In genomic region chr3:42699511-42699971, GRCh38 we compare ENCODE assay signal across 27 cellular contexts. TPM values are rescaled to one million over a fixed set of nuclear protein-coding genes. Genes with fewer than 3 reads are reported as not detected.
DNase-seq lines count a peak whose midpoint lies in the region; ATAC-seq and TF ChIP-seq lines count a peak whose summit lies in the region.
"Had no signal": no experiment of that assay in that cellular context is flagged by ENCODE, and none has a peak within 500 bp of the region (broad histone marks: within the 10 kb centered on the region; RNA-seq: fewer than 3 reads in every experiment).

No MANE protein-coding gene starts in this region.

- POLR2A ChIA-PET in SK-N-SH (lab: Yijun Ruan, JAX), result no interaction called here

- no peak overlapping the region for H3K27ac ChIP-seq in SK-N-SH (ENCODE audit: low read depth in 2 of 2, low read length in 1 of 2)
- peak overlapping the region; percentile 26 for H3K27ac ChIP-seq in right cardiac atrium (ENCODE audit: low read length)
- peak overlapping the region; percentile 100 for H3K27ac ChIP-seq in skeletal muscle tissue (ENCODE audit: low read depth, low read length)
- H3K27ac ChIP-seq in WERI-Rb-1, result no peak overlapping the region
- H3K27ac ChIP-seq: 22Rv1 had no signal

- no peak for TF ChIP-seq POLR2A in NB4 (IDR thresholded peaks at IDR 0.05; ENCODE audit: extremely low read depth, insufficient read length)

- H3K4me2 ChIP-seq in SK-N-SH, result no peak overlapping the region

- H3K9me2 ChIP-seq in SK-N-SH, result no peaks in the 10 kb centered on the region

- no peaks in the 10 kb centered on the region for H3K27me3 ChIP-seq in SK-N-SH (ENCODE audit: insufficient read depth)
- H3K27me3 ChIP-seq in right cardiac atrium (ENCODE audit: control insufficient read depth, insufficient read depth), result no peaks in the 10 kb centered on the region
- no peaks in the 10 kb centered on the region for H3K27me3 ChIP-seq in skeletal muscle tissue (ENCODE audit: control insufficient read depth in 3 of 3, insufficient read depth in 3 of 3, low read length in 3 of 3)
- H3K27me3 ChIP-seq in WERI-Rb-1 (ENCODE audit: insufficient read depth, low read depth, severe bottlenecking), result no peaks in the 10 kb centered on the region

- DNase-seq in SK-N-SH (peak; percentile 27), NB4 (ENCODE audit: low read depth) (peak; percentile 46), right cardiac atrium (peak in 1 of 3 donors; percentile 31), T-helper 2 cell (no peak), WERI-Rb-1 (no peak)
- DNase-seq: AML-193; CD8-positive, alpha-beta memory T cell; dermis blood vessel endothelial cell; IMR-90; mesenchymal stem cell; NCI-H1092; NCI-H187 treated with DMSO at 0.1 percent for 48 hours; NCI-H226; NCI-H82; OCI-M1; SHP77 treated with DMSO at 0.1 percent for 48 hours; stimulated activated CD4-positive, alpha-beta T cell treated with anti-CD3 and anti-CD28 coated beads, Interleukin-2, amount 100 ng/mL, for 48 hours had no signal

- no peaks in the 10 kb centered on the region for H3K9me3 ChIP-seq in SK-N-SH
- H3K9me3 ChIP-seq in right cardiac atrium (ENCODE audit: control insufficient read depth, low read length), result no peaks in the 10 kb centered on the region
- no peaks in the 10 kb centered on the region for H3K9me3 ChIP-seq in skeletal muscle tissue (ENCODE audit: control insufficient read depth in 3 of 3, low read length in 3 of 3)
- H3K9me3 ChIP-seq in WERI-Rb-1 (ENCODE audit: severe bottlenecking), result no peaks in the 10 kb centered on the region

- intact Hi-C loops in right cardiac atrium (cut with DNase I), result no loop called here

- TF ChIP-seq CTCF in SK-N-SH (IDR thresholded peaks at IDR 0.05) (no peak), NB4 (IDR thresholded peaks at IDR 0.05; ENCODE audit: low read depth, low read length) (no peak), WERI-Rb-1 (IDR thresholded peaks at IDR 0.05; ENCODE audit: low read depth, low read length) (no peak)

- H3K4me3 ChIP-seq in SK-N-SH (ENCODE audit: low read depth in 2 of 2, low read length in 1 of 2) (no peak overlapping the region), NB4 (ENCODE audit: low read depth, low read length) (no peak overlapping the region), right cardiac atrium (ENCODE audit: low read length) (no peak overlapping the region), skeletal muscle tissue (ENCODE audit: low read length in 3 of 3) (peak overlapping the region; percentile 35 to 88 (median 85)), WERI-Rb-1 (ENCODE audit: low read depth, low read length) (no peak overlapping the region)

- H3F3A ChIP-seq in SK-N-SH (replicated peaks; ENCODE audit: insufficient read depth), result no peaks in the 10 kb centered on the region

- H3K36me3 ChIP-seq in SK-N-SH (replicated peaks in 1 of 2; ENCODE audit: control insufficient read depth in 1 of 2, insufficient read depth in 2 of 2, low read length in 1 of 2) (no peaks in the 10 kb centered on the region), skeletal muscle tissue (ENCODE audit: control insufficient read depth in 3 of 3, insufficient read depth in 3 of 3, low read length in 3 of 3) (peaks cover 21 to 28% (median 26%) of the 10 kb centered on the region in 3 donors), WERI-Rb-1 (no peaks in the 10 kb centered on the region)

- H2AFZ ChIP-seq in SK-N-SH (ENCODE audit: low read depth), result no peak overlapping the region

- TF ChIP-seq EP300 in SK-N-SH (IDR thresholded peaks at IDR 0.05; ENCODE audit: borderline replicate concordance in 1 of 2, low read depth in 1 of 2, low read length in 1 of 2), result no peak

- 64% methylated on average over 5 of the region's 10 CpGs for WGBS in SK-N-SH (ENCODE audit: low lambda C conversion rate)
- 59% methylated on average over 10 of the region's 10 CpGs for WGBS in right cardiac atrium

- H3K4me1 ChIP-seq in SK-N-SH (ENCODE audit: control insufficient read depth in 1 of 2, insufficient read depth in 2 of 2, low read depth in 1 of 2, low read length in 1 of 2) (no peaks in the 10 kb centered on the region; a peak in 1 of 4 replicates), right cardiac atrium (ENCODE audit: control insufficient read depth, insufficient read depth, low read length) (no peaks in the 10 kb centered on the region), skeletal muscle tissue (ENCODE audit: control insufficient read depth in 3 of 3, insufficient read depth in 3 of 3, low read length in 3 of 3) (peaks cover 55 to 81% (median 69%) of the 10 kb centered on the region in 3 donors)

- ATAC-seq in SK-N-SH treated with all-trans-retinoic acid at 6 μM for 48 hours (no peak), right cardiac atrium (no peak), GM18502 (IDR thresholded peaks at IDR 0.05; ENCODE audit: poor library complexity, unreplicated experiment) (no peak)

- no peaks in the 10 kb centered on the region for H3K79me2 ChIP-seq in SK-N-SH (ENCODE audit: insufficient read depth)

- no peaks in the 10 kb centered on the region for H4K20me1 ChIP-seq in SK-N-SH (ENCODE audit: insufficient read depth)

- no peak for TF ChIP-seq RAD21 in SK-N-SH (IDR thresholded peaks at IDR 0.05; ENCODE audit: low read length)

- CTCF ChIA-PET in SK-N-SH (lab: Yijun Ruan, JAX), result interaction anchor here (0.7 to 0.8 kb wide), 2 partner anchors 8 to 45 kb away, joined by 3 to 4 read pairs; no protein-coding TSS in a partner anchor

- H3K9ac ChIP-seq in SK-N-SH (no peak overlapping the region), skeletal muscle tissue (ENCODE audit: low read depth in 1 of 3, low read length in 3 of 3) (peak overlapping the region; percentile 88 to 100 (median 98))

TF ChIP-seq in SK-N-SH, 30 proteins besides CTCF, POLR2A, EP300 and RAD21 (continues in another document):
- no peak for TF ChIP-seq JUND (IDR thresholded peaks at IDR 0.05)
- TF ChIP-seq EZH2phosphoT487 (IDR thresholded peaks at IDR 0.05; ENCODE audit: borderline replicate concordance, low read depth), result no peak
- no peak for TF ChIP-seq TEAD4 (IDR thresholded peaks at IDR 0.05; ENCODE audit: borderline replicate concordance, insufficient read depth)
- no peak for TF ChIP-seq TAF1 (IDR thresholded peaks at IDR 0.05; ENCODE audit: borderline replicate concordance, low read depth, low read length)
- TF ChIP-seq RXRA (IDR thresholded peaks at IDR 0.05; ENCODE audit: borderline replicate concordance, low read depth), result no peak
- TF ChIP-seq SIN3A (IDR thresholded peaks at IDR 0.05; ENCODE audit: borderline replicate concordance, low read depth, low read length), result no peak
- TF ChIP-seq MXI1 (IDR thresholded peaks at IDR 0.05; ENCODE audit: low read depth, low read length), result no peak
- TF ChIP-seq USF1 (IDR thresholded peaks at IDR 0.05; ENCODE audit: borderline replicate concordance, low read depth), result no peak
- TF ChIP-seq YY1 (IDR thresholded peaks at IDR 0.05; ENCODE audit: low read depth), result no peak
- no peak for TF ChIP-seq SMC3 (IDR thresholded peaks at IDR 0.05; ENCODE audit: low read depth, low read length)

TF ChIP-seq in SK-N-SH treated with all-trans-retinoic acid at 6 μM for 48 hours, 23 proteins besides CTCF, POLR2A, EP300 and RAD21:
- TF ChIP-seq RARB (CRISPR knock-in tag; IDR thresholded peaks at IDR 0.05) (no peak), ISL1 (CRISPR knock-in tag; IDR thresholded peaks at IDR 0.05) (no peak), ESRRG (CRISPR knock-in tag; IDR thresholded peaks at IDR 0.05) (no peak), ZNF8 (CRISPR knock-in tag; IDR thresholded peaks at IDR 0.05) (no peak), CSDC2 (CRISPR knock-in tag; IDR thresholded peaks at IDR 0.05) (no peak)

RNA-seq across cellular contexts. Expression of gene HHATL, which starts 3.1 kb away (rescaled TPM):
- polyA plus RNA-seq in SK-N-SH (2012; rRNA removed) (not detected in 2 replicates), right cardiac atrium (622 TPM)
- not detected in 2 replicates for polyA plus RNA-seq in SK-N-SH (2012; cell fraction: cytosol; rRNA removed)
- 0.09 TPM in 1 of 2 replicates, not detected in the other for polyA plus RNA-seq in SK-N-SH (2012; cell fraction: nucleus; rRNA removed)
- total RNA-seq in right cardiac atrium (100 to 1,000 TPM; 480 to 768 (median 570) TPM), skeletal muscle tissue (23.0 TPM)
- total RNA-seq: activated CD8-positive, alpha-beta memory T cell treated with anti-CD3 and anti-CD28 coated beads for 36 hours; activated T-helper 1 cell treated with anti-CD3 and anti-CD28 coated beads, Interleukin-12 subunit alpha, Interleukin-12 subunit beta, Interleukin-2, Interleukin-4 antibody, amounts not matched to agents 30 ng/mL and 10 ng/mL and 1 ng/mL, durations not matched to agents 14 hours and 24 hours and 36 hours; CD8-positive, alpha-beta memory T cell; dermis blood vessel endothelial cell; fibroblast of lung; G401; IMR-90; kidney epithelial cell; renal cortical epithelial cell had no signal
- polyA plus RNA-seq: CD8-positive, alpha-beta memory T cell; fibroblast of lung; IMR-90 had no signal

RNA-seq across cellular contexts. Expression of gene KLHL40, which starts 14.2 kb away (rescaled TPM):
- polyA plus RNA-seq in SK-N-SH (2012; rRNA removed) (not detected in 2 replicates), right cardiac atrium (0.29 TPM)
- polyA plus RNA-seq in SK-N-SH (2012; cell fraction: cytosol; rRNA removed), result not detected in 2 replicates
- polyA plus RNA-seq in SK-N-SH (2012; cell fraction: nucleus; rRNA removed), result not detected in 2 replicates
- total RNA-seq in right cardiac atrium (1 to 10 TPM in 1 of 4 donors, under 1 TPM in 3; 0.09 to 1.6 (median 0.40) TPM), skeletal muscle tissue (179 TPM)
- total RNA-seq: activated CD8-positive, alpha-beta memory T cell treated with anti-CD3 and anti-CD28 coated beads for 36 hours; activated T-helper 1 cell treated with anti-CD3 and anti-CD28 coated beads, Interleukin-12 subunit alpha, Interleukin-12 subunit beta, Interleukin-2, Interleukin-4 antibody, amounts not matched to agents 30 ng/mL and 10 ng/mL and 1 ng/mL, durations not matched to agents 14 hours and 24 hours and 36 hours; CD8-positive, alpha-beta memory T cell; fibroblast of lung; G401; IMR-90; kidney epithelial cell; renal cortical epithelial cell had no signal
- polyA plus RNA-seq: CD8-positive, alpha-beta memory T cell; fibroblast of lung; IMR-90 had no signal

RNA-seq across cellular contexts. Expression of gene ZBTB47, which starts 46.0 kb away (rescaled TPM):
- polyA plus RNA-seq in SK-N-SH (2012; rRNA removed), result 9.9 and 13.0 TPM in 2 replicates
- polyA plus RNA-seq in SK-N-SH (2012; cell fraction: cytosol; rRNA removed), result 4.3 and 7.4 TPM in 2 replicates
- polyA plus RNA-seq in SK-N-SH (2012; cell fraction: nucleus; rRNA removed), result 18.6 and 21.5 TPM in 2 replicates
- total RNA-seq in right cardiac atrium, result 100 to 1,000 TPM; 100 to 141 (median 118) TPM
- polyA plus RNA-seq in right cardiac atrium, result 99.5 TPM
- 21.4 TPM for total RNA-seq in skeletal muscle tissue
- polyA plus RNA-seq: CD8-positive, alpha-beta memory T cell had no signal

Comparison
In these comparisons a context has a peak if more than half of its experiments do, and no peak if none do; other contexts are left out.
1. DNase-seq: peak in SK-N-SH (single experiment) and NB4 (single experiment); none in T-helper 2 cell (0 of 5) and WERI-Rb-1 (single experiment).
2. H3K27ac ChIP-seq: peak in right cardiac atrium (single experiment) and skeletal muscle tissue (single experiment); none in SK-N-SH (0 of 2) and WERI-Rb-1 (single experiment).
3. H3K4me3 ChIP-seq: peak in skeletal muscle tissue (3 of 3); none in SK-N-SH (0 of 2), NB4 (single experiment), right cardiac atrium (single experiment) and WERI-Rb-1 (single experiment).
4. RNA of gene HHATL, which starts 3.1 kb away (total RNA-seq): 480 to 768 TPM in right cardiac atrium; 23.0 TPM in skeletal muscle tissue (single experiment); every median in the first group is over 10 times any median in the second.
5. RNA of gene KLHL40, which starts 14.2 kb away (total RNA-seq): 179 TPM in skeletal muscle tissue (single experiment); 0.09 to 1.6 TPM in right cardiac atrium; every median in the first group is over 10 times any median in the second.